In the genomic region with DNA sequence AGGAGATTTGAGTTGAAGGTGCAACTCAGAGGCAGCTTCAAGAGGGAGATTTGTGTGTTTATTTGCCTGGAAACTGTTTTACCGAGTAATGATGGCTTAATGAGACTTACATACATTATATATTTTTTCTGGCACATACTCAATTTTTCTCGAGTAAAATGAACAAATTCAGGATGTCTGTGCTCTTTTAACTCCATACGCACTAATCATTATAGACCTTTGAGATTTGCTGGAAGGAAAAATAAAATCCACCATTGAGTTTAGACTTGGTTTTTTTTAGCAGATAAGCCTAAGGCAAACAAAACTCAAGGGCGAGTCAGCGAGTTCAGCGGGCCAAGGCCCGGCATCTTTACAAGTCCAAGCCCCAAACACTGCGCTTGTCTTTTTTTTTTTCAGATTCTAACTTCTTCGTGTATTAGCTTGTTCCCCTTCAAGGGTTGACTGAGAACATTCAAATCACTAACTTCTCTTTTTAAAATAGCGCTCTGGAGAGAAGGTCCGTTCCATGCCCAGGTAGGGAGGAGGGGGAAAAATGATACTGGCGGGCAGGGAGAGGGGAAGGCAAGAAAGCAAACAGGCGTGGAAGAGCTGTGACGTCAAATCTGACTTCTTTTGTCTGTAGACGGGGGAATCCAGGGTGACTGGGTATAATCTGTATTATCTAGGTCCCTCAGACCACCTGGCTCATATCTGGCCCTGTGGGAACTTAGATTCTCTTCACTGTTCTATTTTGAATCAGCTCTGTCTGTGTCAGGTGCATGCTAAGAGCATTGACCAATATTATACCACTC, we compare ENCODE assay signal across 1 cellular context.
TF ChIP-seq lines count a peak whose summit lies in the region.

No MANE protein-coding gene starts in this region.

TF ChIP-seq in HepG2, 621 proteins besides CTCF, POLR2A, EP300 and RAD21 (continued from another document and continues in another):
- TF ChIP-seq, protein P1, sequence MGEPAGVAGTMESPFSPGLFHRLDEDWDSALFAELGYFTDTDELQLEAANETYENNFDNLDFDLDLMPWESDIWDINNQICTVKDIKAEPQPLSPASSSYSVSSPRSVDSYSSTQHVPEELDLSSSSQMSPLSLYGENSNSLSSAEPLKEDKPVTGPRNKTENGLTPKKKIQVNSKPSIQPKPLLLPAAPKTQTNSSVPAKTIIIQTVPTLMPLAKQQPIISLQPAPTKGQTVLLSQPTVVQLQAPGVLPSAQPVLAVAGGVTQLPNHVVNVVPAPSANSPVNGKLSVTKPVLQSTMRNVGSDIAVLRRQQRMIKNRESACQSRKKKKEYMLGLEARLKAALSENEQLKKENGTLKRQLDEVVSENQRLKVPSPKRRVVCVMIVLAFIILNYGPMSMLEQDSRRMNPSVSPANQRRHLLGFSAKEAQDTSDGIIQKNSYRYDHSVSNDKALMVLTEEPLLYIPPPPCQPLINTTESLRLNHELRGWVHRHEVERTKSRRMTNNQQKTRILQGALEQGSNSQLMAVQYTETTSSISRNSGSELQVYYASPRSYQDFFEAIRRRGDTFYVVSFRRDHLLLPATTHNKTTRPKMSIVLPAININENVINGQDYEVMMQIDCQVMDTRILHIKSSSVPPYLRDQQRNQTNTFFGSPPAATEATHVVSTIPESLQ (CRISPR knock-in tag; conservative IDR thresholded peaks at IDR 0.05), result no peak
- TF ChIP-seq NPAS2 (CRISPR knock-in tag; IDR thresholded peaks at IDR 0.05; ENCODE audit: borderline replicate concordance) (no peak), HOXA3 (CRISPR knock-in tag; IDR thresholded peaks at IDR 0.05) (peak; percentile 65), AHR (CRISPR knock-in tag; IDR thresholded peaks at IDR 0.05) (no peak), YEATS4 (CRISPR knock-in tag; IDR thresholded peaks at IDR 0.05; ENCODE audit: borderline replicate concordance) (no peak), ZFP82 (CRISPR knock-in tag; IDR thresholded peaks at IDR 0.05; ENCODE audit: borderline replicate concordance) (no peak), ZNF746 (CRISPR knock-in tag; IDR thresholded peaks at IDR 0.05) (no peak), MXD4 (CRISPR knock-in tag; IDR thresholded peaks at IDR 0.05) (no peak), ZSCAN31 (CRISPR knock-in tag; IDR thresholded peaks at IDR 0.05; ENCODE audit: low read depth) (0 out of 2 replicates have a peak, but pooled peaks have one; percentile 23), HHEX (CRISPR knock-in tag; IDR thresholded peaks at IDR 0.05) (no peak), POGZ (CRISPR knock-in tag; IDR thresholded peaks at IDR 0.05) (peak; percentile 55; the same call in 1 of the 2 replicates), SRF (IDR thresholded peaks at IDR 0.05; ENCODE audit: low read depth, low read length) (no peak), ZNF550 (CRISPR knock-in tag; IDR thresholded peaks at IDR 0.05; ENCODE audit: borderline replicate concordance) (no peak), FOXO1 (CRISPR knock-in tag; IDR thresholded peaks at IDR 0.05) (peak; percentile 38; the same call in 1 of the 2 replicates), PHF5A (CRISPR knock-in tag; IDR thresholded peaks at IDR 0.05; ENCODE audit: low read depth, unreplicated experiment) (no peak), ZNF580 (CRISPR knock-in tag; IDR thresholded peaks at IDR 0.05; ENCODE audit: borderline replicate concordance, low read depth) (no peak), ZNF354B (CRISPR knock-in tag; IDR thresholded peaks at IDR 0.05) (no peak), ATF1 (CRISPR knock-in tag; IDR thresholded peaks at IDR 0.05) (no peak; the same call in none of the 2 replicates), MLX (CRISPR knock-in tag; IDR thresholded peaks at IDR 0.05) (no peak), ATF3 (CRISPR knock-in tag; IDR thresholded peaks at IDR 0.05) (no peak), ZNF234 (CRISPR knock-in tag; conservative IDR thresholded peaks at IDR 0.05) (no peak), HMG20B (CRISPR knock-in tag; conservative IDR thresholded peaks at IDR 0.05) (no peak), ZBTB26 (CRISPR knock-in tag; IDR thresholded peaks at IDR 0.05; ENCODE audit: borderline replicate concordance) (no peak), HCFC1 (IDR thresholded peaks at IDR 0.05; ENCODE audit: low read depth, low read length) (no peak), ZNF326 (CRISPR knock-in tag; IDR thresholded peaks at IDR 0.05; ENCODE audit: borderline replicate concordance) (no peak), HNF4A (CRISPR knock-in tag; IDR thresholded peaks at IDR 0.05) (peak; percentile 76), ISL2 (CRISPR knock-in tag; IDR thresholded peaks at IDR 0.05) (peak; percentile 61), FOXP1 (IDR thresholded peaks at IDR 0.05) (no peak), FOXP1 (CRISPR knock-in tag; IDR thresholded peaks at IDR 0.05) (peak; percentile 39; the same call in 1 of the 2 replicates), IKZF4 (CRISPR knock-in tag; IDR thresholded peaks at IDR 0.05; ENCODE audit: borderline replicate concordance, low read depth, not compliant biosample characterization) (no peak), ZBTB2 (CRISPR knock-in tag; IDR thresholded peaks at IDR 0.05; ENCODE audit: low read depth) (no peak), CEBPG (CRISPR knock-in tag; IDR thresholded peaks at IDR 0.05) (0 out of 2 replicates have a peak, but pooled peaks have one; percentile 3), ZNF143 (CRISPR knock-in tag; IDR thresholded peaks at IDR 0.05) (no peak)
- TF ChIP-seq, protein P2, sequence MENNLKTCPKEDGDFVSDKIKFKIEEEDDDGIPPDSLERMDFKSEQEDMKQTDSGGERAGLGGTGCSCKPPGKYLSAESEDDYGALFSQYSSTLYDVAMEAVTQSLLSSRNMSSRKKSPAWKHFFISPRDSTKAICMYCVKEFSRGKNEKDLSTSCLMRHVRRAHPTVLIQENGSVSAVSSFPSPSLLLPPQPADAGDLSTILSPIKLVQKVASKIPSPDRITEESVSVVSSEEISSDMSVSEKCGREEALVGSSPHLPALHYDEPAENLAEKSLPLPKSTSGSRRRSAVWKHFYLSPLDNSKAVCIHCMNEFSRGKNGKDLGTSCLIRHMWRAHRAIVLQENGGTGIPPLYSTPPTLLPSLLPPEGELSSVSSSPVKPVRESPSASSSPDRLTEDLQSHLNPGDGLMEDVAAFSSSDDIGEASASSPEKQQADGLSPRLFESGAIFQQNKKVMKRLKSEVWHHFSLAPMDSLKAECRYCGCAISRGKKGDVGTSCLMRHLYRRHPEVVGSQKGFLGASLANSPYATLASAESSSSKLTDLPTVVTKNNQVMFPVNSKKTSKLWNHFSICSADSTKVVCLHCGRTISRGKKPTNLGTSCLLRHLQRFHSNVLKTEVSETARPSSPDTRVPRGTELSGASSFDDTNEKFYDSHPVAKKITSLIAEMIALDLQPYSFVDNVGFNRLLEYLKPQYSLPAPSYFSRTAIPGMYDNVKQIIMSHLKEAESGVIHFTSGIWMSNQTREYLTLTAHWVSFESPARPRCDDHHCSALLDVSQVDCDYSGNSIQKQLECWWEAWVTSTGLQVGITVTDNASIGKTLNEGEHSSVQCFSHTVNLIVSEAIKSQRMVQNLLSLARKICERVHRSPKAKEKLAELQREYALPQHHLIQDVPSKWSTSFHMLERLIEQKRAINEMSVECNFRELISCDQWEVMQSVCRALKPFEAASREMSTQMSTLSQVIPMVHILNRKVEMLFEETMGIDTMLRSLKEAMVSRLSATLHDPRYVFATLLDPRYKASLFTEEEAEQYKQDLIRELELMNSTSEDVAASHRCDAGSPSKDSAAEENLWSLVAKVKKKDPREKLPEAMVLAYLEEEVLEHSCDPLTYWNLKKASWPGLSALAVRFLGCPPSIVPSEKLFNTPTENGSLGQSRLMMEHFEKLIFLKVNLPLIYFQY (CRISPR knock-in tag; IDR thresholded peaks at IDR 0.05; ENCODE audit: borderline replicate concordance), result peak; percentile 70; the same call in 1 of the 2 replicates
- TF ChIP-seq, protein P3, sequence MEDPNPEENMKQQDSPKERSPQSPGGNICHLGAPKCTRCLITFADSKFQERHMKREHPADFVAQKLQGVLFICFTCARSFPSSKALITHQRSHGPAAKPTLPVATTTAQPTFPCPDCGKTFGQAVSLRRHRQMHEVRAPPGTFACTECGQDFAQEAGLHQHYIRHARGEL (CRISPR knock-in tag; IDR thresholded peaks at IDR 0.05), result no peak
- TF ChIP-seq, protein P4, sequence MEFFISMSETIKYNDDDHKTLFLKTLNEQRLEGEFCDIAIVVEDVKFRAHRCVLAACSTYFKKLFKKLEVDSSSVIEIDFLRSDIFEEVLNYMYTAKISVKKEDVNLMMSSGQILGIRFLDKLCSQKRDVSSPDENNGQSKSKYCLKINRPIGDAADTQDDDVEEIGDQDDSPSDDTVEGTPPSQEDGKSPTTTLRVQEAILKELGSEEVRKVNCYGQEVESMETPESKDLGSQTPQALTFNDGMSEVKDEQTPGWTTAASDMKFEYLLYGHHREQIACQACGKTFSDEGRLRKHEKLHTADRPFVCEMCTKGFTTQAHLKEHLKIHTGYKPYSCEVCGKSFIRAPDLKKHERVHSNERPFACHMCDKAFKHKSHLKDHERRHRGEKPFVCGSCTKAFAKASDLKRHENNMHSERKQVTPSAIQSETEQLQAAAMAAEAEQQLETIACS (CRISPR knock-in tag; IDR thresholded peaks at IDR 0.05), result no peak
- TF ChIP-seq, protein P5, sequence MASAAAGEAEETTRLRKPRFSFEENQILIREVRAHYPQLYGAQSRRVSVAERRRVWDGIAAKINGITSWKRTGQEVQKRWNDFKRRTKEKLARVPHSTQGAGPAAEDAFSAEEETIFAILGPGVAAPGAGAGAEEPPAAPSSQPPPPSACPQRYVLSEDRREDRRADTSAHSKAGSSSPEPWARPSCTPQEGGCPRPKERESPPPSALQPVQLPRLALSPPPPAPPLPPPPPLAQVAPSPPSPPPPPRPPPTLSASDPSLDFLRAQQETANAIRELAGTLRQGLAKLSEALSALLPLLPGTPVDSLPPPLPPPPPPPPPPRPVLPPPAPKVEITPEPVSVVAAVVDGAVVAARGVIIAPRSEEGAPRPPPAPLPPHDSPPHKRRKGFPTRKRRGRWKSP (CRISPR knock-in tag; IDR thresholded peaks at IDR 0.05), result no peak; the same call in 1 of the 2 replicates
- TF ChIP-seq, protein P6, sequence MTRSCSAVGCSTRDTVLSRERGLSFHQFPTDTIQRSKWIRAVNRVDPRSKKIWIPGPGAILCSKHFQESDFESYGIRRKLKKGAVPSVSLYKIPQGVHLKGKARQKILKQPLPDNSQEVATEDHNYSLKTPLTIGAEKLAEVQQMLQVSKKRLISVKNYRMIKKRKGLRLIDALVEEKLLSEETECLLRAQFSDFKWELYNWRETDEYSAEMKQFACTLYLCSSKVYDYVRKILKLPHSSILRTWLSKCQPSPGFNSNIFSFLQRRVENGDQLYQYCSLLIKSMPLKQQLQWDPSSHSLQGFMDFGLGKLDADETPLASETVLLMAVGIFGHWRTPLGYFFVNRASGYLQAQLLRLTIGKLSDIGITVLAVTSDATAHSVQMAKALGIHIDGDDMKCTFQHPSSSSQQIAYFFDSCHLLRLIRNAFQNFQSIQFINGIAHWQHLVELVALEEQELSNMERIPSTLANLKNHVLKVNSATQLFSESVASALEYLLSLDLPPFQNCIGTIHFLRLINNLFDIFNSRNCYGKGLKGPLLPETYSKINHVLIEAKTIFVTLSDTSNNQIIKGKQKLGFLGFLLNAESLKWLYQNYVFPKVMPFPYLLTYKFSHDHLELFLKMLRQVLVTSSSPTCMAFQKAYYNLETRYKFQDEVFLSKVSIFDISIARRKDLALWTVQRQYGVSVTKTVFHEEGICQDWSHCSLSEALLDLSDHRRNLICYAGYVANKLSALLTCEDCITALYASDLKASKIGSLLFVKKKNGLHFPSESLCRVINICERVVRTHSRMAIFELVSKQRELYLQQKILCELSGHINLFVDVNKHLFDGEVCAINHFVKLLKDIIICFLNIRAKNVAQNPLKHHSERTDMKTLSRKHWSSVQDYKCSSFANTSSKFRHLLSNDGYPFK (CRISPR knock-in tag; IDR thresholded peaks at IDR 0.05; ENCODE audit: borderline replicate concordance), result no peak
- TF ChIP-seq, protein P7, sequence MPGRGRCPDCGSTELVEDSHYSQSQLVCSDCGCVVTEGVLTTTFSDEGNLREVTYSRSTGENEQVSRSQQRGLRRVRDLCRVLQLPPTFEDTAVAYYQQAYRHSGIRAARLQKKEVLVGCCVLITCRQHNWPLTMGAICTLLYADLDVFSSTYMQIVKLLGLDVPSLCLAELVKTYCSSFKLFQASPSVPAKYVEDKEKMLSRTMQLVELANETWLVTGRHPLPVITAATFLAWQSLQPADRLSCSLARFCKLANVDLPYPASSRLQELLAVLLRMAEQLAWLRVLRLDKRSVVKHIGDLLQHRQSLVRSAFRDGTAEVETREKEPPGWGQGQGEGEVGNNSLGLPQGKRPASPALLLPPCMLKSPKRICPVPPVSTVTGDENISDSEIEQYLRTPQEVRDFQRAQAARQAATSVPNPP (CRISPR knock-in tag; IDR thresholded peaks at IDR 0.05), result no peak
